16 cellular contexts compared by ENCODE assay signal in genomic region chr15:98025237-98025636, GRCh38.
A peak's percentile ranks its signal among the peaks of the same experiment; 100 is the strongest.
DNase-seq lines count a peak whose midpoint lies in the region; ATAC-seq lines count a peak whose summit lies in the region.
"Had no signal": no experiment of that assay in that cellular context is flagged by ENCODE, and none has a peak within 500 bp of the region (broad histone marks: within the 10 kb centered on the region; RNA-seq: fewer than 3 reads in every experiment).

No MANE protein-coding gene starts in this region.

- DNase-seq in EL (peak; percentile 69), NCI-H526 treated with DMSO at 0.1 percent for 48 hours (lab: John Stamatoyannopoulos, UW) (peak; percentile 4), fibroblast of gingiva (ENCODE audit: low read depth) (peak; percentile 3), pulmonary artery endothelial cell (ENCODE audit: low read depth, low spot score) (peak; percentile 60), T1000 (lab: John Stamatoyannopoulos, UW) (no peak)
- DNase-seq: activated CD4-positive, alpha-beta T cell treated with anti-CD3 and anti-CD28 coated beads for 4 hours; activated naive CD8-positive, alpha-beta T cell treated with anti-CD3 and anti-CD28 coated beads, Interleukin-2, amount 50 U/mL, for 24 hours; activated T-cell treated with anti-CD3 and anti-CD28 coated beads for 4 hours; AML-193; DMS 273 treated with DMSO at 0.1 percent for 48 hours; mucosa of descending colon; NCI-H510A treated with DMSO at 0.1 percent for 48 hours; testis had no signal

- ATAC-seq in HG02970 (IDR thresholded peaks at IDR 0.05; ENCODE audit: low FRiP score, unreplicated experiment) (no peak), GM21447 (IDR thresholded peaks at IDR 0.05; ENCODE audit: unreplicated experiment) (no peak), HG02623 (IDR thresholded peaks at IDR 0.05; ENCODE audit: unreplicated experiment) (no peak)
- ATAC-seq: activated naive CD8-positive, alpha-beta T cell treated with anti-CD3 and anti-CD28 coated beads, Interleukin-2, amount 50 U/mL, for 24 hours; mucosa of descending colon had no signal
